ENCODE assay signal across 19 cellular contexts in the genomic region with DNA sequence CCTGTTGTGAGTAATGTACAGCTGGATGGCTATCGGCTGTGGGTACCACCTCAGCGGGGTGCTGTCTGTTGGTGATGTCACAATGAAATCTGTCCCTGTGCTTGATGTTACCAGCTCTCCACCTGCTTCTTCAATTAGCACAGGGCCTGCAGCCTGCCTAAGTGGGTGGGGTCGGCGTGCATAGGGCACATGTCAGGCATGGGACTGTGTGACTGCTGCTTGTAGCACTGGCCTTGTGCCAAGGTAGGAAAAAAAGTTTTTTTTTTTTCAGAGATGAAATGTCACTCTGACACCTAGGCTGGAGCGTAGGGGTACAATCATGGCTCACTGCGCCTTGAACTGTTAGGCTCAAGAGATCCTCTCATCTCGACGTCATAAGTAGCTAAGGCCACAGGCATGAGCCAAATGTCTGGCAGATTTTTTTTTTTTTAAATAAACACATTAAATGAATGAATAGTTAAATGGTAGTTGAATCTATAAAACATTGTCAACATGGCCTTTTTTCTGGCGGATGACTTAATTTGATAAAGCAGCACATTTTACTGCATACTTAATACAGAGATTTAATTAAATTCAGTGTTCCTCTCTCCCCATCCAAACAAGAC.
DNase-seq lines count a peak whose midpoint lies in the region; ATAC-seq and TF ChIP-seq lines count a peak whose summit lies in the region.
"Had no signal": no experiment of that assay in that cellular context is flagged by ENCODE, and none has a peak within 500 bp of the region (broad histone marks: within the 10 kb centered on the region; RNA-seq: fewer than 3 reads in every experiment).

No MANE protein-coding gene starts in this region.

- no peak overlapping the region for H3K9ac ChIP-seq in BLaER1

- H3K9me3 Mint-ChIP-seq in osteocyte (ENCODE audit: unreplicated experiment) (no peaks in the 10 kb centered on the region), MCF 10A (ENCODE audit: unreplicated experiment) (no peaks in the 10 kb centered on the region)
- H3K9me3 Mint-ChIP-seq: H9 had no signal

- intact Hi-C loops in heart left ventricle (cut with DNase I), result no loop called here
- intact Hi-C loops in MCF 10A (cut with micrococcal nuclease), result no loop called here

- H3K27me3 Mint-ChIP-seq in osteocyte (ENCODE audit: unreplicated experiment) (no peaks in the 10 kb centered on the region), MCF 10A (ENCODE audit: insufficient read depth, unreplicated experiment) (no peaks in the 10 kb centered on the region)

- H3K4me3 Mint-ChIP-seq in osteocyte (ENCODE audit: unreplicated experiment), result no peak overlapping the region
- no peak overlapping the region for H3K4me3 Mint-ChIP-seq in MCF 10A (ENCODE audit: unreplicated experiment)
- H3K4me3 Mint-ChIP-seq: CD14-positive monocyte, H9 had no signal

- H4K20me1 ChIP-seq in BLaER1, result no peaks in the 10 kb centered on the region

- H3K9me3 ChIP-seq in BLaER1 (no peaks in the 10 kb centered on the region), heart left ventricle (no peaks in the 10 kb centered on the region)
- H3K9me3 ChIP-seq: Caco-2, SJSA1 had no signal

- no TSS peak for BruUV-seq in MCF 10A (replicated peaks; lab: Mats Ljungman, UMichigan)

- TF ChIP-seq POLR2A in heart left ventricle (IDR thresholded peaks at IDR 0.05), result no peak

- CTCF ChIA-PET in MCF 10A (lab: Yijun Ruan, JAX), result no interaction called here

- H3K27ac Mint-ChIP-seq in osteocyte (ENCODE audit: unreplicated experiment) (no peak overlapping the region), MCF 10A (ENCODE audit: low read depth, unreplicated experiment) (no peak overlapping the region)
- H3K27ac Mint-ChIP-seq: CD14-positive monocyte, H9 had no signal

- H3K4me2 ChIP-seq in BLaER1, result peak overlapping the region; percentile 37

- H3K36me3 Mint-ChIP-seq in osteocyte (ENCODE audit: unreplicated experiment), result no peaks in the 10 kb centered on the region
- H3K36me3 Mint-ChIP-seq in MCF 10A (ENCODE audit: insufficient read depth, unreplicated experiment), result no peaks in the 10 kb centered on the region
- H3K36me3 Mint-ChIP-seq: CD14-positive monocyte had no signal

- peak; percentile 79 for DNase-seq in NCI-H1105 treated with DMSO at 0.1 percent for 48 hours (lab: John Stamatoyannopoulos, UW)
- peak; percentile 45 for DNase-seq in SK-N-DZ (ENCODE audit: low spot score)
- DNase-seq in osteocyte (ENCODE audit: extremely low spot score, unreplicated experiment), result peak; percentile 65
- no peak for DNase-seq in heart left ventricle
- DNase-seq in glomerular visceral epithelial cell (ENCODE audit: extremely low spot score), result no peak
- no peak for DNase-seq in MCF 10A (ENCODE audit: unreplicated experiment)
- DNase-seq: Caco-2, DMS79, H9, Kasumi-1, NCI-H1417 treated with DMSO at 0.1 percent for 48 hours, NCI-H1930, NCI-H2227 treated with DMSO at 0.1 percent for 48 hours, NCI-H774, PC-3, T-helper 1 cell had no signal

- H3K27ac ChIP-seq in BLaER1, result no peak overlapping the region
- no peak overlapping the region for H3K27ac ChIP-seq in heart left ventricle
- H3K27ac ChIP-seq: SJSA1 had no signal

- POLR2A ChIA-PET in MCF 10A (lab: Yijun Ruan, JAX), result interaction anchor here (1.0 to 1.2 kb wide), 2 partner anchors 10 to 17 kb away, joined by 4 to 6 read pairs; no protein-coding TSS in a partner anchor

- H3K4me1 ChIP-seq in BLaER1 (peaks cover 52% of the 10 kb centered on the region), heart left ventricle (peaks cover 0 to 25% (median 6%) of the 10 kb centered on the region in 12 donors)
- H3K4me1 ChIP-seq: Caco-2, SJSA1 had no signal

- H3K27me3 ChIP-seq in BLaER1 (no peaks in the 10 kb centered on the region), heart left ventricle (no peaks in the 10 kb centered on the region)
- H3K27me3 ChIP-seq: SJSA1 had no signal

- WGBS in heart left ventricle, 4 donors, result 76 to 80% (median 77%) methylated on average over 9 of the region's 9 CpGs

- H3K36me3 ChIP-seq in BLaER1 (no peaks in the 10 kb centered on the region), heart left ventricle (no peaks in the 10 kb centered on the region)
- H3K36me3 ChIP-seq: SJSA1 had no signal

- TF ChIP-seq CTCF in osteocyte (IDR thresholded peaks at IDR 0.05) (no peak), heart left ventricle (IDR thresholded peaks at IDR 0.05) (no peak), MCF 10A (IDR thresholded peaks at IDR 0.05; ENCODE audit: unreplicated experiment) (no peak)

- H3K4me3 ChIP-seq in BLaER1 (no peak overlapping the region), heart left ventricle (no peak overlapping the region)
- H3K4me3 ChIP-seq: SJSA1 had no signal

- no peak for ATAC-seq in heart left ventricle
- ATAC-seq: PC-3 had no signal

- H3K4me1 Mint-ChIP-seq in osteocyte (ENCODE audit: unreplicated experiment) (no peaks in the 10 kb centered on the region), MCF 10A (ENCODE audit: insufficient read depth, unreplicated experiment) (no peaks in the 10 kb centered on the region)
- H3K4me1 Mint-ChIP-seq: CD14-positive monocyte had no signal

Comparison
In these comparisons a context has a peak if more than half of its experiments do, and no peak if none do; other contexts are left out.
1. DNase-seq: peak in NCI-H1105 treated with DMSO at 0.1 percent for 48 hours (single experiment), SK-N-DZ (single experiment) and osteocyte (single experiment); none in heart left ventricle (0 of 5), glomerular visceral epithelial cell (single experiment) and MCF 10A (single experiment).